8 cellular contexts compared by ENCODE assay signal in genomic region chr10:70404036-70404905, GRCh38. TPM values are rescaled to one million over a fixed set of nuclear protein-coding genes. Genes with fewer than 3 reads are reported as not detected.
A peak's percentile ranks its signal among the peaks of the same experiment; 100 is the strongest.
DNase-seq lines count a peak whose midpoint lies in the region; ATAC-seq and TF ChIP-seq lines count a peak whose summit lies in the region.

TSS of gene EIF4EBP2 (plus strand) at chr10:70404145. CDS start at chr10:70404402, 257 bp downstream.

- peak; percentile 68 for DNase-seq in GM04503 (ENCODE audit: low read depth)
- DNase-seq in HFFc6, result peak; percentile 90
- DNase-seq in NCI-H1048 (lab: John Stamatoyannopoulos, UW), result peak; percentile 87
- DNase-seq in activated naive CD4-positive, alpha-beta T cell treated with anti-CD3 and anti-CD28 coated beads, Interleukin-2, amount 50 U/mL, for 16 hours, result peak; percentile 97
- peak; percentile 91 for DNase-seq in germinal center (ENCODE audit: low spot score)
- DNase-seq in non-pigmented ciliary epithelial cell (ENCODE audit: low read depth), result peak; percentile 73
- DNase-seq in superior temporal gyrus (ENCODE audit: extremely low spot score), result peak; percentile 95

- peak within 1 kb of the TSS; percentile 92 for H3K4me3 Mint-ChIP-seq in HFFc6

- H3K9me3 Mint-ChIP-seq in HFFc6, result no peaks in the 10 kb centered on the region

- TF ChIP-seq CTCF in HFFc6 (IDR thresholded peaks at IDR 0.05), result no peak; the same call in 1 of the 2 replicates

- peaks cover 4% of the 10 kb centered on the region; the same call in 1 of the 2 replicates for H3K36me3 Mint-ChIP-seq in HFFc6 (ENCODE audit: low read depth)

- peak within 1 kb of the TSS; percentile 93 for H3K27ac Mint-ChIP-seq in HFFc6

- peak; percentile 85 for ATAC-seq in SK-N-SH treated with all-trans-retinoic acid at 6 μM for 48 hours

- H3K27me3 Mint-ChIP-seq in HFFc6 (ENCODE audit: insufficient read depth), result peaks cover 2% of the 10 kb centered on the region

- peaks cover 33% of the 10 kb centered on the region for H3K4me1 Mint-ChIP-seq in HFFc6 (ENCODE audit: low read depth)

TF ChIP-seq in SK-N-SH treated with all-trans-retinoic acid at 6 μM for 48 hours, 23 proteins besides CTCF, POLR2A, EP300 and RAD21:
- TF ChIP-seq ARNTL (CRISPR knock-in tag; IDR thresholded peaks at IDR 0.05; ENCODE audit: borderline replicate concordance, low read depth), result no peak

RNA-seq across cellular contexts. Expression of gene EIF4EBP2, which starts in this region (rescaled TPM):
- 10 to 100 TPM; 32.7 to 51.0 (median 40.3) TPM for total RNA-seq in HFFc6 (2021; fragmentation: NEBNext Ultra II Directional; extraction: Animal tissue kit (Norgen Biotek cat#: 25700))

Comparison
In these comparisons a context has a peak if more than half of its experiments do, and no peak if none do; other contexts are left out.
1. Peak in every context shown above with its lines: DNase-seq and ATAC-seq.